1 cellular context compared by ENCODE assay signal in the genomic region with DNA sequence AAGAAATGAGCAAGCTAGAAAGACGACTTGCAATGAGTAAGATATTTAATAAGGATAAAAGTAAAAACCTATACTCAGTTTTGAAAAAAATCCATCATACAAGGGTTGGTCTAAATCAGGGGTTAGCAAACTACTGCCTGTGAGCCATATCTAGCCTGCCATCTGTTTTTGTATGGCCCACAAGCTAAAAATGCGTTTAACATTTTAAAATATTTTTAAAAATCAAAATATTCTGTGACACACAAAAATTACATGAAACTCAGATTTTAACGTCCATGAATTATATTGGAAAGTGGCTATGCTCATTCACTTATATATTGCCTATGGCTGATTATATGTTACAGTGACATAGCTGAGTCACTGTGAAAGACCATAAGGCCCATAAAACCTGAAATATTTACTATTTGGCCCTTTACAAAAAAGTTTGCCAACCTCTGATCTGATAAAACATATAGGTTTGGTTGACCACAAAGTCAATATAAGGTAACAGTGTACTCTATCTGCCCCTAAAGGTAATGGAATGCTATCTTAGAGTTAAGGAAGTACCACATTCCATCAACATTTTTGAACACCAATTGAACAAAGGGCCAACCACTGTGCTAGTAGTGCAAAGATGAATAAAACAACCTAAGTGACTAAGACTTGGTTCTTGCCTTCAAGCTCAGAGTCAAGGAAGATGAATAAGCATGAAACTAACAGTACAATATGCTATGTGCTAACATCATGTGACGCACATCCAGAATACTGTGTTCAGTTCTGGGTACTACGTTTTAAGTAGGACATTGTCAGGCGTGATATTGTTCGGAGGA.
TF ChIP-seq lines count a peak whose summit lies in the region.

No MANE protein-coding gene starts in this region.

TF ChIP-seq in K562, 482 proteins besides CTCF, POLR2A, EP300 and RAD21 (continued from another document):
- TF ChIP-seq, protein P1, sequence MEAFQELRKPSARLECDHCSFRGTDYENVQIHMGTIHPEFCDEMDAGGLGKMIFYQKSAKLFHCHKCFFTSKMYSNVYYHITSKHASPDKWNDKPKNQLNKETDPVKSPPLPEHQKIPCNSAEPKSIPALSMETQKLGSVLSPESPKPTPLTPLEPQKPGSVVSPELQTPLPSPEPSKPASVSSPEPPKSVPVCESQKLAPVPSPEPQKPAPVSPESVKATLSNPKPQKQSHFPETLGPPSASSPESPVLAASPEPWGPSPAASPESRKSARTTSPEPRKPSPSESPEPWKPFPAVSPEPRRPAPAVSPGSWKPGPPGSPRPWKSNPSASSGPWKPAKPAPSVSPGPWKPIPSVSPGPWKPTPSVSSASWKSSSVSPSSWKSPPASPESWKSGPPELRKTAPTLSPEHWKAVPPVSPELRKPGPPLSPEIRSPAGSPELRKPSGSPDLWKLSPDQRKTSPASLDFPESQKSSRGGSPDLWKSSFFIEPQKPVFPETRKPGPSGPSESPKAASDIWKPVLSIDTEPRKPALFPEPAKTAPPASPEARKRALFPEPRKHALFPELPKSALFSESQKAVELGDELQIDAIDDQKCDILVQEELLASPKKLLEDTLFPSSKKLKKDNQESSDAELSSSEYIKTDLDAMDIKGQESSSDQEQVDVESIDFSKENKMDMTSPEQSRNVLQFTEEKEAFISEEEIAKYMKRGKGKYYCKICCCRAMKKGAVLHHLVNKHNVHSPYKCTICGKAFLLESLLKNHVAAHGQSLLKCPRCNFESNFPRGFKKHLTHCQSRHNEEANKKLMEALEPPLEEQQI (IDR thresholded peaks at IDR 0.05): no peak
- TF ChIP-seq DNMT1 (IDR thresholded peaks at IDR 0.05): no peak
- TF ChIP-seq MEIS2 (IDR thresholded peaks at IDR 0.05; ENCODE audit: partially characterized antibody): no peak
- no peak for TF ChIP-seq CEBPB (tag; IDR thresholded peaks at IDR 0.05)
- TF ChIP-seq ASH1L (IDR thresholded peaks at IDR 0.05; ENCODE audit: borderline replicate concordance, low read depth, partially characterized antibody): peak; percentile 13
- TF ChIP-seq, protein P2, sequence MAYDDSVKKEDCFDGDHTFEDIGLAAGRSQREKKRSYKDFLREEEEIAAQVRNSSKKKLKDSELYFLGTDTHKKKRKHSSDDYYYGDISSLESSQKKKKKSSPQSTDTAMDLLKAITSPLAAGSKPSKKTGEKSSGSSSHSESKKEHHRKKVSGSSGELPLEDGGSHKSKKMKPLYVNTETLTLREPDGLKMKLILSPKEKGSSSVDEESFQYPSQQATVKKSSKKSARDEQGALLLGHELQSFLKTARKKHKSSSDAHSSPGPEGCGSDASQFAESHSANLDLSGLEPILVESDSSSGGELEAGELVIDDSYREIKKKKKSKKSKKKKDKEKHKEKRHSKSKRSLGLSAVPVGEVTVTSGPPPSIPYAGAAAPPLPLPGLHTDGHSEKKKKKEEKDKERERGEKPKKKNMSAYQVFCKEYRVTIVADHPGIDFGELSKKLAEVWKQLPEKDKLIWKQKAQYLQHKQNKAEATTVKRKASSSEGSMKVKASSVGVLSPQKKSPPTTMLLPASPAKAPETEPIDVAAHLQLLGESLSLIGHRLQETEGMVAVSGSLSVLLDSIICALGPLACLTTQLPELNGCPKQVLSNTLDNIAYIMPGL (CRISPR knock-in tag; IDR thresholded peaks at IDR 0.05): no peak
- no peak for TF ChIP-seq KLF10 (CRISPR knock-in tag; IDR thresholded peaks at IDR 0.05)
- no peak for TF ChIP-seq SP1 (CRISPR knock-in tag; IDR thresholded peaks at IDR 0.05)
- TF ChIP-seq, protein P3, sequence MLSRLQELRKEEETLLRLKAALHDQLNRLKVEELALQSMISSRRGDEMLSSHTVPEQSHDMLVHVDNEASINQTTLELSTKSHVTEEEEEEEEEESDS (CRISPR knock-in tag; IDR thresholded peaks at IDR 0.05): no peak
- TF ChIP-seq CBX3 (IDR thresholded peaks at IDR 0.05; ENCODE audit: borderline replicate concordance in 1 of 2, low read length in 2 of 2): no peak
- TF ChIP-seq, protein P4, sequence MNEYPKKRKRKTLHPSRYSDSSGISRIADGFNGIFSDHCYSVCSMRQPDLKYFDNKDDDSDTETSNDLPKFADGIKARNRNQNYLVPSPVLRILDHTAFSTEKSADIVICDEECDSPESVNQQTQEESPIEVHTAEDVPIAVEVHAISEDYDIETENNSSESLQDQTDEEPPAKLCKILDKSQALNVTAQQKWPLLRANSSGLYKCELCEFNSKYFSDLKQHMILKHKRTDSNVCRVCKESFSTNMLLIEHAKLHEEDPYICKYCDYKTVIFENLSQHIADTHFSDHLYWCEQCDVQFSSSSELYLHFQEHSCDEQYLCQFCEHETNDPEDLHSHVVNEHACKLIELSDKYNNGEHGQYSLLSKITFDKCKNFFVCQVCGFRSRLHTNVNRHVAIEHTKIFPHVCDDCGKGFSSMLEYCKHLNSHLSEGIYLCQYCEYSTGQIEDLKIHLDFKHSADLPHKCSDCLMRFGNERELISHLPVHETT (CRISPR knock-in tag; conservative IDR thresholded peaks at IDR 0.05 in 1 of 2, IDR thresholded peaks at IDR 0.05 in 1 of 2): no peak
- TF ChIP-seq ZNF277 (CRISPR knock-in tag; IDR thresholded peaks at IDR 0.05; ENCODE audit: borderline replicate concordance): no peak
- TF ChIP-seq THRB (CRISPR knock-in tag; conservative IDR thresholded peaks at IDR 0.05): no peak
- TF ChIP-seq HDAC2 (IDR thresholded peaks at IDR 0.05): peak; percentile 47; the same call in 1 of the 2 replicates
- peak; percentile 67; the same call in 1 of the 2 replicates for TF ChIP-seq ARID1B (IDR thresholded peaks at IDR 0.05)
- no peak for TF ChIP-seq CUX1 (CRISPR knock-in tag; IDR thresholded peaks at IDR 0.05)
- TF ChIP-seq SMARCA4 (IDR thresholded peaks at IDR 0.05): peak; percentile 55
